Comparison of ENCODE assay signal across 7 cellular contexts in the genomic region with DNA sequence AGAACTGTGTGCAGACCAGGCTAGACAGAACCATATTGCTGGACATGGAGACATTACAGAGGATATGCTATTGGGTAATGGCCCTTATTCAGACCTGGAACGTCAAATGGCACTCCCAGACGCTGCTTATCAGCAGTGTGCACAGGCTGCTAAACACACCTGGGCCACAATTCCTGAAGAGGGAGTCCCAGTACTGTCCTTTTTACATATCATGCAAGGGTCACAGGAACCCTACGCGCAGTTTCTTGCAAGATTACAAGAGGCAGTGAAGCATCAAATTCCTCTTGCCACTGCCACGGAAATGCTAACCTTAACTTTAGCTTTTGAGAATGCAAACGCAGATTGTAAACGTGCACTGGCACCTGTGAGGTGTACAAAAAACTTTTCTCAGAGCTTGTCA. TPM values are rescaled to one million over a fixed set of nuclear protein-coding genes. Genes with fewer than 3 reads are reported as not detected.
DNase-seq lines count a peak whose midpoint lies in the region; ATAC-seq, FAIRE-seq and TF ChIP-seq lines count a peak whose summit lies in the region.
"Not testable (repeated sequence)": the region's sequence is repeated elsewhere in the genome, so short reads cannot be mapped to it uniquely, and the experiment has no call there.

No MANE protein-coding gene starts in this region.

- not testable (repeated sequence) for H3K27me3 Mint-ChIP-seq in Caco-2 (ENCODE audit: insufficient read depth, unreplicated experiment); endothelial cell (ENCODE audit: unreplicated experiment)
- peaks cover 11% of the 10 kb centered on the region for H3K27me3 Mint-ChIP-seq in GM23338 (ENCODE audit: insufficient read depth, low read depth, poor library complexity)

- H3K9me3 ChIP-seq in Caco-2; parathyroid adenoma (ENCODE audit: control insufficient read depth, low read length): not testable (repeated sequence)

- H3K79me2 ChIP-seq in GM23338 (replicated peaks; ENCODE audit: insufficient read depth); parathyroid adenoma: not testable (repeated sequence)

- not testable (repeated sequence) for ATAC-seq in GM23338
- peak; percentile 53 for ATAC-seq in left colon

- DNase-seq in Caco-2 (peak; percentile 76 to 81), NCI-H146 (lab: John Stamatoyannopoulos, UW) (peak; percentile 45), RCC 7860 (ENCODE audit: low spot score) (peak; percentile 23)
- not testable (repeated sequence) for DNase-seq in GM23338 (ENCODE audit: low spot score); endothelial cell (ENCODE audit: low spot score); left colon

- peaks cover 11% of the 10 kb centered on the region for H3K9me3 Mint-ChIP-seq in Caco-2 (ENCODE audit: unreplicated experiment)
- H3K9me3 Mint-ChIP-seq in GM23338; endothelial cell (ENCODE audit: unreplicated experiment): not testable (repeated sequence)

- H3K4me3 Mint-ChIP-seq in Caco-2 (ENCODE audit: unreplicated experiment) = peak overlapping the region; percentile 27
- not testable (repeated sequence) for H3K4me3 Mint-ChIP-seq in GM23338
- peak overlapping the region; percentile 14 for H3K4me3 Mint-ChIP-seq in endothelial cell (ENCODE audit: unreplicated experiment)

- CTCF ChIA-PET in Caco-2 (lab: Charles Lee) = interaction anchor here (0.6 to 1.7 kb wide), 4 partner anchors 40 to 106 kb away, joined by 3 to 7 read pairs (median 4); a partner anchor contains a TSS

- peak overlapping the region; percentile 90 for H3K27ac Mint-ChIP-seq in Caco-2 (ENCODE audit: unreplicated experiment)
- not testable (repeated sequence) for H3K27ac Mint-ChIP-seq in GM23338; endothelial cell (ENCODE audit: unreplicated experiment)

- not testable (repeated sequence) for BruUV-seq in Caco-2 (replicated peaks; lab: Mats Ljungman, UMichigan)

- FAIRE-seq in RCC 7860 (lab: Jason Lieb, UNC) = not testable (repeated sequence)

- intact Hi-C loops in Caco-2 (cut with micrococcal nuclease; ENCODE audit: unreplicated experiment) = loop anchor here (1.0 kb wide), 3 partner anchors 39 to 105 kb away; no protein-coding TSS in a partner anchor
- intact Hi-C loops in left colon (cut with DNase I, micrococcal nuclease) = not testable (repeated sequence)

- not testable (repeated sequence) for H3K27me3 ChIP-seq in Caco-2 (replicated peaks; ENCODE audit: control insufficient read depth, insufficient read depth, low read length); parathyroid adenoma (ENCODE audit: control insufficient read depth, insufficient read depth, low read length)
- peaks cover 27% of the 10 kb centered on the region for H3K27me3 ChIP-seq in GM23338 (ENCODE audit: insufficient read depth)

- not testable (repeated sequence) for H3K9ac ChIP-seq in parathyroid adenoma

- POLR2A ChIA-PET in Caco-2 (lab: Charles Lee) = not testable (repeated sequence)

- H3K4me2 ChIP-seq in GM23338 = not testable (repeated sequence)
- peak overlapping the region; percentile 9 for H3K4me2 ChIP-seq in parathyroid adenoma (ENCODE audit: low read length)

- not testable (repeated sequence) for H4K20me1 ChIP-seq in GM23338 (replicated peaks; ENCODE audit: insufficient read depth)

- not testable (repeated sequence) for H3K4me3 ChIP-seq in Caco-2 (ENCODE audit: low read depth, low read length); GM23338; parathyroid adenoma (ENCODE audit: low read depth, low read length)

- H3K4me1 Mint-ChIP-seq in Caco-2 (ENCODE audit: low read depth, unreplicated experiment) (peaks cover 38% of the 10 kb centered on the region), GM23338 (peaks cover 25% of the 10 kb centered on the region), endothelial cell (ENCODE audit: unreplicated experiment) (peaks cover 60% of the 10 kb centered on the region)

- H3K27ac ChIP-seq in GM23338 (ENCODE audit: low read depth); parathyroid adenoma: not testable (repeated sequence)

- peaks cover 39% of the 10 kb centered on the region for H3K4me1 ChIP-seq in Caco-2
- peaks cover 10% of the 10 kb centered on the region for H3K4me1 ChIP-seq in GM23338 (ENCODE audit: insufficient read depth)
- not testable (repeated sequence) for H3K4me1 ChIP-seq in parathyroid adenoma

- TF ChIP-seq CTCF in Caco-2 (IDR thresholded peaks at IDR 0.05; ENCODE audit: insufficient read depth in 1 of 2, low read depth in 1 of 2, low read length in 1 of 2, severe bottlenecking in 1 of 2, unreplicated experiment in 1 of 2) = peak in 1 of 2 experiments; percentile 43
- TF ChIP-seq CTCF in GM23338 (conservative IDR thresholded peaks at IDR 0.05; ENCODE audit: low read depth in 2 of 2) = peak in 1 of 2 experiments; percentile 15; a peak in 1 of 4 replicates
- not testable (repeated sequence) for TF ChIP-seq CTCF in endothelial cell (IDR thresholded peaks at IDR 0.05; ENCODE audit: unreplicated experiment); parathyroid adenoma (IDR thresholded peaks at IDR 0.05)

- H3K9me2 ChIP-seq in GM23338 (ENCODE audit: insufficient read depth) = not testable (repeated sequence)

- H3K36me3 ChIP-seq in Caco-2 (ENCODE audit: control insufficient read depth, insufficient read depth, low read length); GM23338 (ENCODE audit: insufficient read depth); parathyroid adenoma (ENCODE audit: control insufficient read depth, insufficient read depth, low read length): not testable (repeated sequence)

- not testable (repeated sequence) for H3K36me3 Mint-ChIP-seq in Caco-2 (ENCODE audit: insufficient read depth, unreplicated experiment); GM23338 (ENCODE audit: low read depth)
- H3K36me3 Mint-ChIP-seq in endothelial cell (ENCODE audit: low read depth, unreplicated experiment) = peaks cover 30% of the 10 kb centered on the region

- not testable (repeated sequence) for H3F3A ChIP-seq in GM23338 (replicated peaks; ENCODE audit: low read depth)

- H2AFZ ChIP-seq in GM23338 = peak overlapping the region; percentile 76; the same call in 1 of the 2 replicates
- H2AFZ ChIP-seq in parathyroid adenoma = peak overlapping the region; percentile 35

RNA-seq across cellular contexts. Expression of a gene that starts 5.3 kb away (rescaled TPM):
- 220 and 228 TPM in 2 replicates for total RNA-seq in Caco-2 (2022)
- total RNA-seq in GM23338 (2014; rRNA removed; shearing (Covaris generic)) = 159 and 171 TPM in 2 replicates
- polyA plus RNA-seq in GM23338 (2016; fragmentation: Nextera tagmentation; extraction: Ambion mirVana) = 324 and 350 TPM in 2 replicates
- total RNA-seq in endothelial cell (ENCODE audit: unreplicated experiment) = 952 TPM
- total RNA-seq in left colon = 100 to 1,000 TPM; 259 to 309 TPM
